9 cellular contexts compared by ENCODE assay signal in genomic region chr12:65171870-65172269, GRCh38. TPM values are rescaled to one million over a fixed set of nuclear protein-coding genes. Genes with fewer than 3 reads are reported as not detected.
DNase-seq lines count a peak whose midpoint lies in the region; ATAC-seq, FAIRE-seq and TF ChIP-seq lines count a peak whose summit lies in the region.
"Had no signal": no experiment of that assay in that cellular context is flagged by ENCODE, and none has a peak within 500 bp of the region (broad histone marks: within the 10 kb centered on the region; RNA-seq: fewer than 3 reads in every experiment).

No MANE protein-coding gene starts in this region.

- 81% methylated on average over 3 of the region's 3 CpGs; no CpG with 5 or more reads in 1 of the 2 experiments for WGBS in H1 (ENCODE audit: extremely low coverage in 1 of 2, insufficient coverage in 1 of 2, insufficient read length in 1 of 2, insufficient replicate concordance in 2 of 2, low coverage in 1 of 2, low lambda C conversion rate in 2 of 2, missing lambda C conversion rate in 1 of 2), 2 experiments

- peak overlapping the region; percentile 100 for H3K4me3 Mint-ChIP-seq in progenitor cell of endocrine pancreas (ENCODE audit: low read depth)

- FAIRE-seq in H1 (lab: Jason Lieb, UNC): no peak
- FAIRE-seq: colon had no signal

- no peak overlapping the region for H3K23ac ChIP-seq in H1 (ENCODE audit: insufficient read length)

- H2AFZ ChIP-seq in H1 (ENCODE audit: low read length): no peak overlapping the region

- TF ChIP-seq POLR2A in H1 (IDR thresholded peaks at IDR 0.05; ENCODE audit: control extremely low read depth in 1 of 2, low read depth in 2 of 2, low read length in 2 of 2): no peak

- no peaks in the 10 kb centered on the region for H3K9me3 ChIP-seq in NT2/D1 (ENCODE audit: insufficient read depth, low read length)
- H3K9me3 ChIP-seq in H1 (ENCODE audit: insufficient read depth in 2 of 2, low read depth in 1 of 2, low read length in 1 of 2): no peaks in the 10 kb centered on the region

- no peak overlapping the region for H3K56ac ChIP-seq in H1 (replicated peaks; ENCODE audit: insufficient read length, low read depth, low read length)

- H3K36me3 Mint-ChIP-seq in progenitor cell of endocrine pancreas (ENCODE audit: insufficient read depth): no peaks in the 10 kb centered on the region

- H3K27ac ChIP-seq in H1 (ENCODE audit: low read depth, low read length): no peak overlapping the region

- H3K9me3 Mint-ChIP-seq in progenitor cell of endocrine pancreas (ENCODE audit: low read depth): no peaks in the 10 kb centered on the region

- POLR2A ChIA-PET in H1 (lab: Charles Lee; ENCODE audit: partially characterized antibody): interaction anchor here (0.6 to 1.7 kb wide), 3 partner anchors 11 to 282 kb away, joined by 3 to 4 read pairs (median 3); no protein-coding TSS in a partner anchor

- H3K36me3 ChIP-seq in NT2/D1 (ENCODE audit: insufficient read depth, insufficient read length, low read length) (peaks cover 54% of the 10 kb centered on the region), H1 (ENCODE audit: control insufficient read depth in 2 of 4, insufficient read depth in 4 of 4, low read length in 3 of 4) (peaks cover 0 to 10% (median 0%) of the 10 kb centered on the region in 4 experiments; a peak in 2 of 8 replicates)

- H3K79me2 ChIP-seq in H1 (ENCODE audit: control insufficient read depth in 1 of 2, insufficient read depth in 2 of 2, low read length in 2 of 2): peaks cover 6 to 72% of the 10 kb centered on the region in 2 experiments

- peaks cover 15 to 21% of the 10 kb centered on the region in 2 experiments for H4K20me1 ChIP-seq in H1 (replicated peaks in 1 of 2; ENCODE audit: control insufficient read depth in 1 of 2, insufficient read depth in 2 of 2, low read length in 2 of 2)

- H3K27me3 ChIP-seq in NT2/D1 (ENCODE audit: insufficient read depth, insufficient read length): no peaks in the 10 kb centered on the region
- H3K27me3 ChIP-seq in H1 (replicated peaks in 1 of 4; ENCODE audit: control insufficient read depth in 3 of 4, extremely low read depth in 1 of 4, insufficient read depth in 3 of 4, low read length in 3 of 4): peaks cover 0 to 6% (median 0%) of the 10 kb centered on the region in 4 experiments; a peak in 3 of 7 replicates

- DNase-seq in GM10266 (ENCODE audit: extremely low spot score) (peak; percentile 18), NT2/D1 (ENCODE audit: low read depth, low spot score) (no peak), H1 (ENCODE audit: low read depth in 1 of 2, low spot score in 2 of 2) (no peak), progenitor cell of endocrine pancreas (ENCODE audit: low spot score, unreplicated experiment) (no peak), DMS153 treated with DMSO at 0.1 percent for 48 hours (lab: John Stamatoyannopoulos, UW; ENCODE audit: unreplicated experiment) (no peak), NK-92 (lab: John Stamatoyannopoulos, UW; ENCODE audit: unreplicated experiment) (no peak)

- no peak overlapping the region for H3K27ac Mint-ChIP-seq in progenitor cell of endocrine pancreas

- ATAC-seq in GM18873 (IDR thresholded peaks at IDR 0.05; ENCODE audit: low FRiP score, unreplicated experiment): no peak
- ATAC-seq in HG03469 (IDR thresholded peaks at IDR 0.05; ENCODE audit: unreplicated experiment): no peak

- no peak overlapping the region for H3K14ac ChIP-seq in H1 (ENCODE audit: insufficient read length)

- no peak for TF ChIP-seq EP300 in H1 (IDR thresholded peaks at IDR 0.05; ENCODE audit: borderline replicate concordance in 1 of 2, low read depth in 2 of 2, low read length in 2 of 2)

- H3K27me3 Mint-ChIP-seq in progenitor cell of endocrine pancreas: no peaks in the 10 kb centered on the region

- no peak for TF ChIP-seq RAD21 in H1 (IDR thresholded peaks at IDR 0.05 in 1 of 2, conservative IDR thresholded peaks at IDR 0.05 in 1 of 2; ENCODE audit: low read depth in 2 of 2, low read length in 2 of 2)

- no peak overlapping the region for H3K4ac ChIP-seq in H1 (replicated peaks; ENCODE audit: insufficient read length, low read depth, low read length)

- H3K23me2 ChIP-seq in H1 (ENCODE audit: low read depth, low read length): peaks cover 6% of the 10 kb centered on the region

- no peak overlapping the region for H4K8ac ChIP-seq in H1 (ENCODE audit: extremely low read depth, insufficient read depth, low read length)

- H3K79me1 ChIP-seq in H1 (ENCODE audit: low read depth, low read length): no peaks in the 10 kb centered on the region

- no peak overlapping the region for H3K18ac ChIP-seq in H1 (ENCODE audit: extremely low read depth, low read length)

- no peak overlapping the region for H2BK12ac ChIP-seq in H1 (ENCODE audit: low read depth, low read length)

- H3K9ac ChIP-seq in NT2/D1 (ENCODE audit: insufficient read length, low read depth): no peak overlapping the region
- no peak overlapping the region for H3K9ac ChIP-seq in H1 (replicated peaks in 1 of 4; ENCODE audit: extremely low read depth in 1 of 4, low read depth in 3 of 4, low read length in 3 of 4)

- no peak overlapping the region for H4K91ac ChIP-seq in H1 (replicated peaks; ENCODE audit: insufficient read length, low read length)

- H3K4me1 Mint-ChIP-seq in progenitor cell of endocrine pancreas (ENCODE audit: low read depth): peaks cover 25% of the 10 kb centered on the region

- H3K4me1 ChIP-seq in NT2/D1 (ENCODE audit: insufficient read depth, insufficient read length): no peaks in the 10 kb centered on the region
- H3K4me1 ChIP-seq in H1 (replicated peaks in 1 of 4; ENCODE audit: control insufficient read depth in 3 of 4, insufficient read depth in 4 of 4, low read length in 3 of 4): peaks cover 0 to 2% (median 0%) of the 10 kb centered on the region in 4 experiments; a peak in 1 of 7 replicates

- CTCF ChIA-PET in H1 (lab: Charles Lee; ENCODE audit: partially characterized antibody): interaction anchor here (1.9 to 2.6 kb wide), 2 partner anchors 10 to 61 kb away, joined by 7 read pairs; no protein-coding TSS in a partner anchor

- H2BK20ac ChIP-seq in H1 (ENCODE audit: low read length): no peak overlapping the region

- no peak overlapping the region for H2BK120ac ChIP-seq in H1 (replicated peaks; ENCODE audit: low read depth, low read length)

- peak overlapping the region; percentile 56 to 86 for H3K4me2 ChIP-seq in H1 (ENCODE audit: insufficient read depth in 1 of 2, low read depth in 2 of 2, low read length in 2 of 2)

- H2BK5ac ChIP-seq in H1 (ENCODE audit: low read depth, low read length): no peak overlapping the region

- TF ChIP-seq CTCF in GM10266 (IDR thresholded peaks at IDR 0.05; ENCODE audit: control insufficient read depth, insufficient read depth, low read depth, missing control alignments): no peak
- TF ChIP-seq CTCF in H1 (IDR thresholded peaks at IDR 0.05; ENCODE audit: control extremely low read depth in 1 of 3, insufficient read depth in 1 of 3, low read depth in 1 of 3, low read length in 3 of 3): no peak
- no peak for TF ChIP-seq CTCF in progenitor cell of endocrine pancreas (IDR thresholded peaks at IDR 0.05; ENCODE audit: unreplicated experiment)

- no peak overlapping the region for H4K5ac ChIP-seq in H1 (ENCODE audit: insufficient read length, low read depth, low read length)

- H3K4me3 ChIP-seq in NT2/D1 (ENCODE audit: insufficient read length, low read depth): peak overlapping the region; percentile 94
- peak overlapping the region; percentile 16 to 99 (median 48); a peak in 6 of 8 replicates for H3K4me3 ChIP-seq in H1 (ENCODE audit: extremely low read depth in 1 of 4, insufficient read depth in 2 of 4, low read depth in 3 of 4, low read length in 4 of 4)

- H2AK5ac ChIP-seq in H1 (ENCODE audit: low read depth, low read length): no peak overlapping the region

- H2BK15ac ChIP-seq in H1 (ENCODE audit: low read length): no peak overlapping the region

TF ChIP-seq in H1, 55 proteins besides CTCF, POLR2A, EP300 and RAD21 (continues in another document):
- TF ChIP-seq EZH2 (IDR thresholded peaks at IDR 0.05; ENCODE audit: low read depth, low read length, severe bottlenecking) (no peak), RNF2 (IDR thresholded peaks at IDR 0.05; ENCODE audit: borderline replicate concordance, low read depth, low read length, missing control alignments, poor library complexity, severe bottlenecking) (no peak), BACH1 (IDR thresholded peaks at IDR 0.05; ENCODE audit: low read length) (no peak), EGR1 (IDR thresholded peaks at IDR 0.05; ENCODE audit: borderline replicate concordance, low read depth, low read length) (no peak), SP4 (IDR thresholded peaks at IDR 0.05; ENCODE audit: low read length) (no peak), SRF (IDR thresholded peaks at IDR 0.05; ENCODE audit: low read depth, low read length) (no peak), GABPA (IDR thresholded peaks at IDR 0.05; ENCODE audit: borderline replicate concordance, insufficient read depth, low read length) (no peak)
- TF ChIP-seq, protein P1, sequence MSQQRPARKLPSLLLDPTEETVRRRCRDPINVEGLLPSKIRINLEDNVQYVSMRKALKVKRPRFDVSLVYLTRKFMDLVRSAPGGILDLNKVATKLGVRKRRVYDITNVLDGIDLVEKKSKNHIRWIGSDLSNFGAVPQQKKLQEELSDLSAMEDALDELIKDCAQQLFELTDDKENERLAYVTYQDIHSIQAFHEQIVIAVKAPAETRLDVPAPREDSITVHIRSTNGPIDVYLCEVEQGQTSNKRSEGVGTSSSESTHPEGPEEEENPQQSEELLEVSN (IDR thresholded peaks at IDR 0.05): no peak

RNA-seq across cellular contexts. Expression of gene LEMD3, which starts 2.5 kb away (rescaled TPM):
- 31.7 and 33.2 TPM in 2 replicates for total RNA-seq in H1 (2021; fragmentation: NEBNext Ultra II Directional; extraction: Animal tissue kit (Norgen Biotek cat#: 25700))
- 5.6 and 5.8 TPM in 2 replicates for polyA plus RNA-seq in H1 (2011; rRNA removed)
- polyA plus RNA-seq in H1 (2011; cell fraction: cytosol; rRNA removed): 10.3 TPM
- 7.8 TPM for polyA plus RNA-seq in H1 (2011; cell fraction: nucleus; rRNA removed)
- 8.5 to 15.7 TPM (median 11.1 TPM) in 4 replicates for polyA plus RNA-seq in H1 (2012, experiment 1 of 2)
- polyA plus RNA-seq in H1 (2012, experiment 2 of 2): 2.2 TPM
- 24.1 TPM for polyA plus RNA-seq in H1 (2013, experiment 1 of 2)
- polyA plus RNA-seq in H1 (2013, experiment 2 of 2): 28.8 TPM
- 10.0 and 11.9 TPM in 2 replicates for polyA minus RNA-seq in H1 (2011; rRNA and poly(A)+ RNA removed)
- 17.8 TPM for polyA minus RNA-seq in H1 (2011; cell fraction: cytosol; rRNA and poly(A)+ RNA removed)
- polyA minus RNA-seq in H1 (2011; cell fraction: nucleus; rRNA and poly(A)+ RNA removed): 47.7 TPM
- total RNA-seq in progenitor cell of endocrine pancreas: 38.9 and 40.2 TPM in 2 replicates

RNA-seq across cellular contexts. Expression of gene WIF1, which starts 50.8 kb away (rescaled TPM):
- total RNA-seq in H1 (2021; fragmentation: NEBNext Ultra II Directional; extraction: Animal tissue kit (Norgen Biotek cat#: 25700)): 7.8 and 9.1 TPM in 2 replicates
- 1.7 and 1.8 TPM in 2 replicates for polyA plus RNA-seq in H1 (2011; rRNA removed)
- 2.3 TPM for polyA plus RNA-seq in H1 (2011; cell fraction: cytosol; rRNA removed)
- polyA plus RNA-seq in H1 (2011; cell fraction: nucleus; rRNA removed): 2.2 TPM
- polyA plus RNA-seq in H1 (2012, experiment 1 of 2): 3.3 to 4.0 TPM (median 3.5 TPM) in 4 replicates
- polyA plus RNA-seq in H1 (2012, experiment 2 of 2): 2.0 TPM
- 9.0 TPM for polyA plus RNA-seq in H1 (2013, experiment 1 of 2)
- 10.0 TPM for polyA plus RNA-seq in H1 (2013, experiment 2 of 2)
- polyA minus RNA-seq in H1 (2011; rRNA and poly(A)+ RNA removed): 4.3 and 5.9 TPM in 2 replicates
- polyA minus RNA-seq in H1 (2011; cell fraction: cytosol; rRNA and poly(A)+ RNA removed): 2.6 TPM
- polyA minus RNA-seq in H1 (2011; cell fraction: nucleus; rRNA and poly(A)+ RNA removed): 2.1 TPM
- total RNA-seq in progenitor cell of endocrine pancreas: 0.22 and 0.31 TPM in 2 replicates
